ENCODE assay signal across 10 cellular contexts in genomic region chr5:126234563-126235195, GRCh38.
DNase-seq lines count a peak whose midpoint lies in the region; ATAC-seq and TF ChIP-seq lines count a peak whose summit lies in the region.
"Had no signal": no experiment of that assay in that cellular context is flagged by ENCODE, and none has a peak within 500 bp of the region (broad histone marks: within the 10 kb centered on the region; RNA-seq: fewer than 3 reads in every experiment).

No MANE protein-coding gene starts in this region.

- H3K27me3 ChIP-seq in HL-60 (ENCODE audit: insufficient read depth, poor library complexity, severe bottlenecking): no peaks in the 10 kb centered on the region
- H3K27me3 ChIP-seq: BLaER1 had no signal

- TF ChIP-seq CTCF in HL-60 (IDR thresholded peaks at IDR 0.05; ENCODE audit: insufficient read depth, low read length): peak; percentile 9

- DNase-seq in NCI-H2107 treated with DMSO at 0.1 percent for 48 hours (lab: John Stamatoyannopoulos, UW; ENCODE audit: unreplicated experiment): peak; percentile 7
- no peak for DNase-seq in NCI-H2107 (lab: John Stamatoyannopoulos, UW)
- no peak for DNase-seq in HL-60 (ENCODE audit: low read depth in 1 of 2, low spot score in 1 of 2)
- DNase-seq in inferior parietal cortex (ENCODE audit: extremely low spot score): peak; percentile 15
- DNase-seq in NCI-H1436 (lab: John Stamatoyannopoulos, UW): no peak

- H3K27ac ChIP-seq in HL-60 (replicated peaks): no peak overlapping the region
- H3K27ac ChIP-seq: BLaER1 had no signal

- ATAC-seq in SK-N-SH treated with all-trans-retinoic acid at 6 μM for 48 hours (peak; percentile 88), HG02678 (IDR thresholded peaks at IDR 0.05; ENCODE audit: unreplicated experiment) (no peak), GM19452 (IDR thresholded peaks at IDR 0.05; ENCODE audit: unreplicated experiment) (no peak)
- ATAC-seq: activated T-cell treated with anti-CD3 and anti-CD28 coated beads, Interleukin-2, amount 50 U/mL, for 72 hours had no signal

- H3K4me3 ChIP-seq in HL-60 (replicated peaks; ENCODE audit: insufficient read depth, low read length): no peak overlapping the region
- H3K4me3 ChIP-seq: BLaER1 had no signal

TF ChIP-seq in SK-N-SH treated with all-trans-retinoic acid at 6 μM for 48 hours, 23 proteins besides CTCF, POLR2A, EP300 and RAD21:
- TF ChIP-seq OSR1 (CRISPR knock-in tag; IDR thresholded peaks at IDR 0.05) (no peak), ZFP3 (CRISPR knock-in tag; IDR thresholded peaks at IDR 0.05) (no peak), ESRRG (CRISPR knock-in tag; IDR thresholded peaks at IDR 0.05) (no peak), SNAI2 (CRISPR knock-in tag; IDR thresholded peaks at IDR 0.05) (no peak), ZNF565 (CRISPR knock-in tag; conservative IDR thresholded peaks at IDR 0.05; ENCODE audit: low read depth) (no peak), PPARA (CRISPR knock-in tag; IDR thresholded peaks at IDR 0.05; ENCODE audit: borderline replicate concordance) (no peak), CSDC2 (CRISPR knock-in tag; IDR thresholded peaks at IDR 0.05) (no peak), TOX (CRISPR knock-in tag; IDR thresholded peaks at IDR 0.05; ENCODE audit: borderline replicate concordance) (no peak), TSHZ2 (CRISPR knock-in tag; IDR thresholded peaks at IDR 0.05) (no peak)

Comparison
In these comparisons a context has a peak if more than half of its experiments do, and no peak if none do; other contexts are left out.
1. DNase-seq: peak in NCI-H2107 treated with DMSO at 0.1 percent for 48 hours (single experiment) and inferior parietal cortex (single experiment); none in NCI-H2107 (single experiment), HL-60 (0 of 2) and NCI-H1436 (single experiment).